8 cellular contexts compared by ENCODE assay signal in genomic region chr1:26788836-26789611, GRCh38. TPM values are rescaled to one million over a fixed set of nuclear protein-coding genes. Genes with fewer than 3 reads are reported as not detected.
DNase-seq lines count a peak whose midpoint lies in the region; ATAC-seq lines count a peak whose summit lies in the region.

No MANE protein-coding gene starts in this region.

- ATAC-seq in HG02973 (IDR thresholded peaks at IDR 0.05; ENCODE audit: unreplicated experiment) (peak; percentile 23), left lobe of liver (peak; percentile 67), HG02840 (IDR thresholded peaks at IDR 0.05; ENCODE audit: low FRiP score, unreplicated experiment) (no peak)

- H3K9me3 Mint-ChIP-seq in activated CD4-positive, alpha-beta T cell treated with anti-CD3 and anti-CD28 coated beads, Interleukin-2, amount 10 ng/mL, durations not matched to agents 24 days and 14 days: no peaks in the 10 kb centered on the region

- H3K36me3 Mint-ChIP-seq in activated CD4-positive, alpha-beta T cell treated with anti-CD3 and anti-CD28 coated beads, Interleukin-2, amount 10 ng/mL, durations not matched to agents 24 days and 14 days (ENCODE audit: low read depth): peaks cover 16% of the 10 kb centered on the region

- peaks cover 74% of the 10 kb centered on the region for H3K4me1 Mint-ChIP-seq in activated CD4-positive, alpha-beta T cell treated with anti-CD3 and anti-CD28 coated beads, Interleukin-2, amount 10 ng/mL, durations not matched to agents 24 days and 14 days

- H3K27ac Mint-ChIP-seq in activated CD4-positive, alpha-beta T cell treated with anti-CD3 and anti-CD28 coated beads, Interleukin-2, amount 10 ng/mL, durations not matched to agents 24 days and 14 days: peak overlapping the region; percentile 100

- no peaks in the 10 kb centered on the region for H3K27me3 Mint-ChIP-seq in activated CD4-positive, alpha-beta T cell treated with anti-CD3 and anti-CD28 coated beads, Interleukin-2, amount 10 ng/mL, durations not matched to agents 24 days and 14 days

- DNase-seq in CMK (ENCODE audit: low read depth) (peak; percentile 70), NCI-H510A (lab: John Stamatoyannopoulos, UW) (peak; percentile 75), dedifferentiated amniotic fluid mesenchymal stem cell (ENCODE audit: extremely low spot score) (peak; percentile 89), left lobe of liver (ENCODE audit: low spot score) (peak; percentile 88)
- DNase-seq in activated CD4-positive, alpha-beta T cell treated with anti-CD3 and anti-CD28 coated beads, Interleukin-2, amount 10 ng/mL, durations not matched to agents 24 days and 14 days: peak; percentile 95
- DNase-seq in stimulated activated CD4-positive, alpha-beta T cell treated with anti-CD3 and anti-CD28 coated beads, Interleukin-2, amount 100 ng/mL, for 24 hours: peak; percentile 87 to 90

- H3K4me3 Mint-ChIP-seq in activated CD4-positive, alpha-beta T cell treated with anti-CD3 and anti-CD28 coated beads, Interleukin-2, amount 10 ng/mL, durations not matched to agents 24 days and 14 days: peak overlapping the region; percentile 100

- intact Hi-C loops in activated CD4-positive, alpha-beta T cell treated with anti-CD3 and anti-CD28 coated beads, Interleukin-2, amount 10 ng/mL, durations not matched to agents 24 days and 14 days (cut with micrococcal nuclease): loop anchor here (1.0 to 2.0 kb wide), 4 partner anchors 38 to 288 kb away; no protein-coding TSS in a partner anchor

RNA-seq across cellular contexts. Expression of gene PIGV, which starts 1.3 kb away (rescaled TPM):
- total RNA-seq in activated CD4-positive, alpha-beta T cell treated with anti-CD3 and anti-CD28 coated beads, Interleukin-2, amount 10 ng/mL, durations not matched to agents 24 days and 14 days: 15.2 and 16.0 TPM in 2 replicates
- total RNA-seq in left lobe of liver: 30.8 TPM

RNA-seq across cellular contexts. Expression of gene ZDHHC18, which starts 37.5 kb away (rescaled TPM):
- 75.9 and 77.3 TPM in 2 replicates for total RNA-seq in activated CD4-positive, alpha-beta T cell treated with anti-CD3 and anti-CD28 coated beads, Interleukin-2, amount 10 ng/mL, durations not matched to agents 24 days and 14 days
- 10.3 TPM for total RNA-seq in left lobe of liver
